In the genomic region with DNA sequence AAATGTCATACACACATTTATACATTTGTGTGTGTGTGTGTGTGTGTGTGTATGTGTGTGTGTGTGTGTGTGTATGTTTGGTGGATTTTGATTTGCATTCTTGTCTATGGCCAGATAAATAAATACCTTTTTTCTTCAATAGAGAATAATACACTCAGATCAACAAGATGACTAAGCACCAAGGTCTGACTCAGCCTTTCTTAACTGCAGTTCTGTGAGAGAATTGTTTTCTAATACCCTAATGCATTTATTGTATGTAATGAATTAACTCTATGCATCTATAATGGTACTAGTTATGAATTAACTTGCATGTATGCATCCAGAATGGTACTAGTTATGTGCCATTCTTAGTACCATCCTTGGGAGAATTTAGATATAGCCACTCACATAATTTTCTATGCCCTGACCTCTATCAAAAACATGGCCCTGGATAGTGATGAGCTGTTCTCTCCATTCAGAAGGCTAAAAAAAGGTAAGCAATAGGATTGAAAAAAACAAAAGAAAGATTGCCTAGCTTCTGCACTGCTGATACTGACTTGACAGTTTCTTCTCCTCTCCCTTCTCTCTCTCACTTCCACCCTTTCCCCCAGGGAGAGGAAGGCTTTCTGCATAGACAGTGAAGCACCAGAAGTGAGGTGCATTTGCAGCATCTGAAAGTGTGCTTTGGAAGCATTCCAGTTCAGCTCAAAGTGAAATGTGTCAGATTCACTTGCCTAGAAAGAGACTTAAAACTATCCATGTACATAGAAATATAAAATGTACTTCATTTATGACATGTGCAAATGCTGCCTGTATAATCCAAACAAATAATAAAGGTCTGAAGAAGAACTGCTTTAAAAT, we compare ENCODE assay signal across 14 cellular contexts. TPM values are rescaled to one million over a fixed set of nuclear protein-coding genes. Genes with fewer than 3 reads are reported as not detected.
DNase-seq lines count a peak whose midpoint lies in the region; ATAC-seq and TF ChIP-seq lines count a peak whose summit lies in the region.
"Had no signal": no experiment of that assay in that cellular context is flagged by ENCODE, and none has a peak within 500 bp of the region (broad histone marks: within the 10 kb centered on the region; RNA-seq: fewer than 3 reads in every experiment).

No MANE protein-coding gene starts in this region.

- H3K4me1 Mint-ChIP-seq in activated CD8-positive, alpha-beta T cell treated with anti-CD3 and anti-CD28 coated beads, Interleukin-2, amount 10 ng/mL, durations not matched to agents 7 days and 5 days (ENCODE audit: low read depth) = no peaks in the 10 kb centered on the region
- H3K4me1 Mint-ChIP-seq in progenitor cell of endocrine pancreas (ENCODE audit: low read depth) = peaks cover 4% of the 10 kb centered on the region
- H3K4me1 Mint-ChIP-seq: nephron had no signal

- H3K9me3 Mint-ChIP-seq in activated CD8-positive, alpha-beta T cell treated with anti-CD3 and anti-CD28 coated beads, Interleukin-2, amount 10 ng/mL, durations not matched to agents 7 days and 5 days (ENCODE audit: insufficient read depth) = no peaks in the 10 kb centered on the region
- peaks cover 3% of the 10 kb centered on the region for H3K9me3 Mint-ChIP-seq in progenitor cell of endocrine pancreas (ENCODE audit: low read depth)
- H3K9me3 Mint-ChIP-seq: CD8-positive, alpha-beta T cell; nephron had no signal

- ATAC-seq in HG03064 (IDR thresholded peaks at IDR 0.05; ENCODE audit: low read depth, unreplicated experiment) = peak; percentile 66
- no peak for ATAC-seq in activated CD8-positive, alpha-beta T cell treated with anti-CD3 and anti-CD28 coated beads, Interleukin-2, amount 10 ng/mL, durations not matched to agents 7 days and 5 days
- ATAC-seq in HG02759 (IDR thresholded peaks at IDR 0.05; ENCODE audit: unreplicated experiment) = no peak
- ATAC-seq: CD8-positive, alpha-beta T cell had no signal

- POLR2A ChIA-PET in activated CD8-positive, alpha-beta T cell treated with anti-CD3 and anti-CD28 coated beads, Interleukin-2, amount 10 ng/mL, durations not matched to agents 7 days and 5 days (lab: Charles Lee) = no interaction called here

- H3K27ac Mint-ChIP-seq in activated CD8-positive, alpha-beta T cell treated with anti-CD3 and anti-CD28 coated beads, Interleukin-2, amount 10 ng/mL, durations not matched to agents 7 days and 5 days = no peak overlapping the region
- no peak overlapping the region for H3K27ac Mint-ChIP-seq in progenitor cell of endocrine pancreas
- H3K27ac Mint-ChIP-seq: CD8-positive, alpha-beta T cell; nephron had no signal

- DNase-seq in DMS53 (lab: John Stamatoyannopoulos, UW) (peak; percentile 63), astrocyte of the hippocampus (ENCODE audit: low read depth, low spot score) (peak; percentile 57), kidney glomerular epithelial cell (lab: John Stamatoyannopoulos, UW) (peak; percentile 57), progenitor cell of endocrine pancreas (ENCODE audit: low spot score, unreplicated experiment) (no peak), GM19238 (ENCODE audit: insufficient read length, low spot score) (no peak)
- DNase-seq in activated CD8-positive, alpha-beta T cell treated with anti-CD3 and anti-CD28 coated beads, Interleukin-2, amount 10 ng/mL, durations not matched to agents 7 days and 5 days = no peak
- DNase-seq: CD8-positive, alpha-beta T cell; kidney; NCI-H1436 treated with DMSO at 0.1 percent for 48 hours; T-helper 2 cell; upper lobe of left lung had no signal

- CTCF ChIA-PET in activated CD8-positive, alpha-beta T cell treated with anti-CD3 and anti-CD28 coated beads, Interleukin-2, amount 10 ng/mL, durations not matched to agents 7 days and 5 days (lab: Charles Lee) = no interaction called here

- no peak overlapping the region for H3K4me3 Mint-ChIP-seq in activated CD8-positive, alpha-beta T cell treated with anti-CD3 and anti-CD28 coated beads, Interleukin-2, amount 10 ng/mL, durations not matched to agents 7 days and 5 days
- H3K4me3 Mint-ChIP-seq in progenitor cell of endocrine pancreas (ENCODE audit: low read depth) = no peak overlapping the region
- H3K4me3 Mint-ChIP-seq: CD8-positive, alpha-beta T cell; nephron had no signal

- H3K36me3 Mint-ChIP-seq in activated CD8-positive, alpha-beta T cell treated with anti-CD3 and anti-CD28 coated beads, Interleukin-2, amount 10 ng/mL, durations not matched to agents 7 days and 5 days (ENCODE audit: low read depth) = no peaks in the 10 kb centered on the region
- no peaks in the 10 kb centered on the region for H3K36me3 Mint-ChIP-seq in progenitor cell of endocrine pancreas (ENCODE audit: insufficient read depth)
- H3K36me3 Mint-ChIP-seq: CD8-positive, alpha-beta T cell had no signal

- no peak for TF ChIP-seq CTCF in progenitor cell of endocrine pancreas (IDR thresholded peaks at IDR 0.05; ENCODE audit: unreplicated experiment)

- H3K27me3 Mint-ChIP-seq in activated CD8-positive, alpha-beta T cell treated with anti-CD3 and anti-CD28 coated beads, Interleukin-2, amount 10 ng/mL, durations not matched to agents 7 days and 5 days (ENCODE audit: low read depth) = peaks cover 7% of the 10 kb centered on the region
- H3K27me3 Mint-ChIP-seq in progenitor cell of endocrine pancreas = no peaks in the 10 kb centered on the region

RNA-seq across cellular contexts. Expression of a gene that starts 55.1 kb away (rescaled TPM):
- under 1 TPM; 0.50 to 0.71 TPM for total RNA-seq in activated CD8-positive, alpha-beta T cell treated with anti-CD3 and anti-CD28 coated beads, Interleukin-2, amount 10 ng/mL, durations not matched to agents 7 days and 5 days
- total RNA-seq in progenitor cell of endocrine pancreas = 10.8 and 10.9 TPM in 2 replicates

Comparison
In these comparisons a context has a peak if more than half of its experiments do, and no peak if none do; other contexts are left out.
1. DNase-seq: peak in DMS53 (single experiment), astrocyte of the hippocampus (single experiment) and kidney glomerular epithelial cell (single experiment); none in activated CD8-positive, alpha-beta T cell treated with anti-CD3 and anti-CD28 coated beads, Interleukin-2, amount 10 ng/mL, durations not matched to agents 7 days and 5 days (single experiment), progenitor cell of endocrine pancreas (single experiment) and GM19238 (single experiment).